ENCODE assay signal across 19 cellular contexts in the genomic region with DNA sequence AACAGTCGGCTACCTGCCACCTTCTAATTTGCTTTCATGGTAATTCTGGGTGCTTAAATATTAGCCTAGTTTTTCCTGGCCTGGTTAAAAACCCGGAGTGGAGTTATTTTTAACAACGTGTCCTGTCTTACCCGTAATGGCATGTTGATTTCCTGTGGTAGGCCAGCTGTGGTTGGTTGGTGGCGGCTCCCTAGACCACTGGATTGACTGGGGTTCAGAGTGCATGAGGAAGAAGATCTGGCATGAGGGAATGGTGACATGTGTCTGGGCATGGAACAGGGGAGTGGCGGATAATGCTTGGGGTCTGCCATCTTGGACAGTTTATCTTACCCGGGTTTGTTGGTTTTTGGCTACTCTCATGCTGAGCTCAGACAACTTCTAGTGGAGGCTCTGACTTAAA.
"Had no signal": no experiment of that assay in that cellular context is flagged by ENCODE, and none has a peak within 500 bp of the region (broad histone marks: within the 10 kb centered on the region; RNA-seq: fewer than 3 reads in every experiment).

No MANE protein-coding gene starts in this region.

- ATAC-seq: lower lobe of right lung; naive thymus-derived CD4-positive, alpha-beta T cell; sciatic nerve had no signal

- DNase-seq: activated CD4-positive, alpha-beta T cell treated with anti-CD3 and anti-CD28 coated beads, Interleukin-2, amount 50 U/mL, for 4 hours; activated CD4-positive, CD25-positive, alpha-beta regulatory T cell; activated gamma-delta T cell treated with Interleukin-2 at 50 U/mL for 16 hours; activated naive CD8-positive, alpha-beta T cell treated with anti-CD3 and anti-CD28 coated beads for 36 hours; activated T-cell treated with anti-CD3 and anti-CD28 coated beads, Interleukin-2, amount 50 U/mL, for 48 hours; dorsolateral prefrontal cortex; esophagus squamous epithelium; foreskin fibroblast; left cardiac atrium; lower lobe of right lung; midbrain; naive thymus-derived CD4-positive, alpha-beta T cell; posterior cingulate gyrus; stimulated activated CD4-positive, alpha-beta T cell treated with anti-CD3 and anti-CD28 coated beads, Interleukin-12 subunit alpha, Interleukin-12 subunit beta, amount 100 ng/mL, for 4 hours; stimulated activated naive CD4-positive, alpha-beta T cell treated with Interleukin-2 at 50 U/mL for 16 hours had no signal

- H3K27ac ChIP-seq: dorsolateral prefrontal cortex, lower lobe of right lung, suprapubic skin had no signal

- H3K4me1 ChIP-seq: esophagus squamous epithelium, lower lobe of right lung, suprapubic skin had no signal

- H3K9me3 Mint-ChIP-seq: activated naive CD8-positive, alpha-beta T cell treated with anti-CD3 and anti-CD28 coated beads for 36 hours; immature natural killer cell; naive thymus-derived CD4-positive, alpha-beta T cell; T-helper 1 cell treated with Interleukin-12 subunit alpha and Interleukin-12 subunit beta and Interleukin-4 antibody, amounts not matched to agents 30 μg/mL and 1 μg/mL, for 36 hours had no signal

- H3K4me3 Mint-ChIP-seq: activated naive CD8-positive, alpha-beta T cell treated with anti-CD3 and anti-CD28 coated beads for 36 hours; immature natural killer cell; naive thymus-derived CD4-positive, alpha-beta T cell; T-helper 1 cell treated with Interleukin-12 subunit alpha and Interleukin-12 subunit beta and Interleukin-4 antibody, amounts not matched to agents 30 μg/mL and 1 μg/mL, for 36 hours had no signal

- H3K4me1 Mint-ChIP-seq: activated naive CD8-positive, alpha-beta T cell treated with anti-CD3 and anti-CD28 coated beads for 36 hours had no signal

- H3K4me3 ChIP-seq: dorsolateral prefrontal cortex, esophagus squamous epithelium, lower lobe of right lung, suprapubic skin had no signal

- H3K27ac Mint-ChIP-seq: activated naive CD8-positive, alpha-beta T cell treated with anti-CD3 and anti-CD28 coated beads for 36 hours; immature natural killer cell; T-helper 1 cell treated with Interleukin-12 subunit alpha and Interleukin-12 subunit beta and Interleukin-4 antibody, amounts not matched to agents 30 μg/mL and 1 μg/mL, for 36 hours had no signal

- H3K27me3 Mint-ChIP-seq: activated naive CD8-positive, alpha-beta T cell treated with anti-CD3 and anti-CD28 coated beads for 36 hours; naive thymus-derived CD4-positive, alpha-beta T cell had no signal

- H3K9me3 ChIP-seq: esophagus squamous epithelium, lower lobe of right lung, suprapubic skin had no signal

- H3K27me3 ChIP-seq: dorsolateral prefrontal cortex, esophagus squamous epithelium, suprapubic skin had no signal
